Comparison of ENCODE assay signal across 7 cellular contexts in genomic region chr10:97016728-97017473, GRCh38.
DNase-seq lines count a peak whose midpoint lies in the region; ATAC-seq and TF ChIP-seq lines count a peak whose summit lies in the region.

No MANE protein-coding gene starts in this region.

- peak; percentile 81 for ATAC-seq in GM18907 (IDR thresholded peaks at IDR 0.05; ENCODE audit: unreplicated experiment)

- DNase-seq in H7 (peak; percentile 46), NB4 (ENCODE audit: low read depth) (peak; percentile 30), posterior vena cava (ENCODE audit: low spot score) (peak; percentile 53), SKM-1 (lab: John Stamatoyannopoulos, UW; ENCODE audit: unreplicated experiment) (no peak), HEK293T (ENCODE audit: extremely low spot score) (no peak), NCI-H1092 (lab: John Stamatoyannopoulos, UW) (no peak)

- no peaks in the 10 kb centered on the region for H3K27me3 ChIP-seq in H7 (ENCODE audit: control insufficient read depth, insufficient read depth, low read length)

- intact Hi-C loops in posterior vena cava (cut with DNase I), result no loop called here

- POLR2A ChIA-PET in HEK293T (lab: Yijun Ruan, JAX), result no interaction called here

- TF ChIP-seq POLR2A in NB4 (IDR thresholded peaks at IDR 0.05; ENCODE audit: extremely low read depth, insufficient read length), result no peak

- H3K4me3 ChIP-seq in H7 (ENCODE audit: insufficient read depth, low read depth, low read length), result no peak overlapping the region
- no peak overlapping the region for H3K4me3 ChIP-seq in NB4 (ENCODE audit: low read depth, low read length)

- CTCF ChIA-PET in HEK293T (lab: Yijun Ruan, JAX), result interaction anchor here (2.0 kb wide), 1 partner anchor 8 kb away, joined by 13 read pairs; no protein-coding TSS in a partner anchor

- TF ChIP-seq CTCF in NB4 (IDR thresholded peaks at IDR 0.05; ENCODE audit: low read depth, low read length), result no peak

- no peaks in the 10 kb centered on the region for H3K36me3 ChIP-seq in H7 (replicated peaks; ENCODE audit: control insufficient read depth, insufficient read depth, low read length)

TF ChIP-seq in HEK293T, 16 proteins besides CTCF, POLR2A, EP300 and RAD21:
- TF ChIP-seq SUZ12 (IDR thresholded peaks at IDR 0.05) (no peak), LEF1 (IDR thresholded peaks at IDR 0.05; ENCODE audit: borderline replicate concordance) (no peak), TARDBP (IDR thresholded peaks at IDR 0.05) (no peak), ELF4 (IDR thresholded peaks at IDR 0.05) (no peak), BHLHE40 (IDR thresholded peaks at IDR 0.05; ENCODE audit: borderline replicate concordance) (no peak), HDGF (IDR thresholded peaks at IDR 0.05; ENCODE audit: borderline replicate concordance) (no peak), NFRKB (IDR thresholded peaks at IDR 0.05) (no peak), FOXA1 (IDR thresholded peaks at IDR 0.05) (no peak), PKNOX1 (IDR thresholded peaks at IDR 0.05) (no peak), ARNT (IDR thresholded peaks at IDR 0.05) (no peak), ZNF384 (IDR thresholded peaks at IDR 0.05) (no peak), L3MBTL2 (conservative IDR thresholded peaks at IDR 0.05) (no peak), CTBP1 (IDR thresholded peaks at IDR 0.05; ENCODE audit: borderline replicate concordance) (no peak), FOXM1 (IDR thresholded peaks at IDR 0.05; ENCODE audit: borderline replicate concordance) (no peak), FOXK2 (IDR thresholded peaks at IDR 0.05) (no peak), SP1 (IDR thresholded peaks at IDR 0.05) (no peak)

Comparison
In these comparisons a context has a peak if more than half of its experiments do, and no peak if none do; other contexts are left out.
1. DNase-seq: peak in H7 (single experiment), NB4 (single experiment) and posterior vena cava (single experiment); none in SKM-1 (single experiment), HEK293T (single experiment) and NCI-H1092 (single experiment).